7 cellular contexts compared by ENCODE assay signal in genomic region chr1:228405200-228405978, GRCh38. TPM values are rescaled to one million over a fixed set of nuclear protein-coding genes. Genes with fewer than 3 reads are reported as not detected.
DNase-seq lines count a peak whose midpoint lies in the region; ATAC-seq and TF ChIP-seq lines count a peak whose summit lies in the region.

No MANE protein-coding gene starts in this region.

- TF ChIP-seq CTCF in RWPE2 (IDR thresholded peaks at IDR 0.05; ENCODE audit: poor library complexity, severe bottlenecking) (no peak), fibroblast of pulmonary artery (IDR thresholded peaks at IDR 0.05; ENCODE audit: low read length, missing control alignments) (no peak), gastrocnemius medialis (IDR thresholded peaks at IDR 0.05 in 4 of 5, conservative IDR thresholded peaks at IDR 0.05 in 1 of 5) (no peak)

- peak overlapping the region; percentile 62 for H3K27ac ChIP-seq in RWPE2 (ENCODE audit: poor library complexity, severe bottlenecking)
- H3K27ac ChIP-seq in gastrocnemius medialis, result no peak overlapping the region

- ATAC-seq in RWPE2 (ENCODE audit: low read depth) (no peak), gastrocnemius medialis (no peak)

- in situ Hi-C loops in gastrocnemius medialis (cut with MboI; ENCODE audit: low sequenced_read_pairs in 4 of 4), result no loop called here

- no peaks in the 10 kb centered on the region for H3K4me1 ChIP-seq in RWPE2 (ENCODE audit: insufficient read depth, poor library complexity, severe bottlenecking)
- H3K4me1 ChIP-seq in gastrocnemius medialis, result peaks cover 12 to 19% of the 10 kb centered on the region in 2 donors

- peak overlapping the region; percentile 98 for H3K4me3 ChIP-seq in H7 (ENCODE audit: insufficient read depth, low read depth, low read length)
- peak overlapping the region; percentile 98 for H3K4me3 ChIP-seq in RWPE2 (ENCODE audit: severe bottlenecking)
- peak overlapping the region; percentile 80 for H3K4me3 ChIP-seq in fibroblast of pulmonary artery (replicated peaks; ENCODE audit: low read depth, low read length)
- H3K4me3 ChIP-seq in gastrocnemius medialis, result peak overlapping the region; percentile 63 to 86 (median 76)

- DNase-seq in H7 (no peak), RWPE2 (ENCODE audit: low spot score) (no peak), fibroblast of pulmonary artery (ENCODE audit: low read depth) (no peak), gastrocnemius medialis (peak in 1 of 2 donors; percentile 10), GM19238 (ENCODE audit: insufficient read length, low spot score) (no peak), SHP77 (lab: John Stamatoyannopoulos, UW) (no peak)
- DNase-seq in central memory CD4-positive, alpha-beta T cell, result no peak

- intact Hi-C loops in gastrocnemius medialis (cut with DNase I; ENCODE audit: low total_unique reads), result loop anchor here (10.0 kb wide), 1 partner anchor 301 kb away; the partner anchor contains the start of genes C1orf35 and MRPL55

- no peaks in the 10 kb centered on the region for H3K9me3 ChIP-seq in RWPE2 (ENCODE audit: severe bottlenecking)
- H3K9me3 ChIP-seq in gastrocnemius medialis, result no peaks in the 10 kb centered on the region

- H3K36me3 ChIP-seq in H7 (replicated peaks; ENCODE audit: control insufficient read depth, insufficient read depth, low read length) (peaks cover 14% of the 10 kb centered on the region), RWPE2 (ENCODE audit: low read depth) (peaks cover 27% of the 10 kb centered on the region), gastrocnemius medialis (peaks cover 0 to 6% of the 10 kb centered on the region in 2 donors)

- no peak for TF ChIP-seq POLR2A in gastrocnemius medialis (IDR thresholded peaks at IDR 0.05)

- H3K27me3 ChIP-seq in H7 (ENCODE audit: control insufficient read depth, insufficient read depth, low read length) (no peaks in the 10 kb centered on the region), RWPE2 (ENCODE audit: insufficient read depth, poor library complexity, severe bottlenecking) (no peaks in the 10 kb centered on the region), gastrocnemius medialis (no peaks in the 10 kb centered on the region)

RNA-seq across cellular contexts. Expression of gene TRIM11, which starts 1.2 kb away (rescaled TPM):
- total RNA-seq in H7 (2014; rRNA removed; shearing (Covaris generic)), result 39.0 and 50.2 TPM in 2 replicates
- 10 to 100 TPM in 2 of 4 donors, 1 to 10 TPM in 2; 4.0 to 12.2 (median 9.3) TPM for total RNA-seq in gastrocnemius medialis

RNA-seq across cellular contexts. Expression of gene TRIM17, which starts 11.3 kb away (rescaled TPM):
- total RNA-seq in H7 (2014; rRNA removed; shearing (Covaris generic)), result 4.9 and 5.6 TPM in 2 replicates
- total RNA-seq in gastrocnemius medialis, result not detected
